ENCODE assay signal across 14 cellular contexts in the genomic region with DNA sequence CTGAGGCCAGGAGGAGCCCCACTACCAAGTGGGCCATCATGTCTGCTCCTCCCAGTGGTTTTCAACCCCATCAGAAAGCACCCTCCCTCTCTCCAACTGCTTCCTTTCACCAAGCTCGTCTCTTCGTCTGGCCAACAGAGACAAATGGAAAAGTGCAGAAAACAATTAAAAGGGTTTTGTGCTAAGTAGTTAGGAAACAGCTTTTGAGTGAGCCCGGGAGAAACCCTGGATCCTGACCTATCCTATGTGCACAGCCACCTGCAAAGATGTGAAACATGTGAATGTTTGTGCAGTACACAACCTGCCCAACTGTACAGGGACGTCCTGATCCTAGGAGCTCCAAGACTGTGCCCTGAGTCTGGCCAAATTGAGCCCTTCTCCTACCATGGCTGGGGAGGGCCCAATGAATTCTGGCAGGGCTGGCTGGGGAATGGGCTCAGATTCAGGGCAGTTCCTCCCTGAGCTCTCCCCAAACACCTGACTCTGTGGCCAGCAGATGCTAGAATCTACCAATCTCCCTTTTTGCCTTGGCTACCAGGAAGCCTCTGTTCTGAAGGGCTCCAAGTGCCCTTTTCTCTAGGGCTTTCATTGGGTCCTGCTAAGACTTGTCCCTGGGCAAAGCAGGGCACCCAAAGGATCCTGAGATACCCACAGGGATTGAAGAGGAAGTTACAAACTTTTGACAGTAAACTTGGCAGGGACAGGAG. TPM values are rescaled to one million over a fixed set of nuclear protein-coding genes. Genes with fewer than 3 reads are reported as not detected.
A peak's percentile ranks its signal among the peaks of the same experiment; 100 is the strongest.
DNase-seq lines count a peak whose midpoint lies in the region; ATAC-seq and TF ChIP-seq lines count a peak whose summit lies in the region.
"Had no signal": no experiment of that assay in that cellular context is flagged by ENCODE, and none has a peak within 500 bp of the region (broad histone marks: within the 10 kb centered on the region; RNA-seq: fewer than 3 reads in every experiment).

No MANE protein-coding gene starts in this region.

- no peak for ATAC-seq in CD4-positive, CD25-positive, alpha-beta regulatory T cell (ENCODE audit: low read depth in 2 of 2)
- ATAC-seq in HCT116 = no peak
- ATAC-seq: right lobe of liver had no signal

- H3K9ac ChIP-seq in HCT116 (ENCODE audit: low read length) = peak overlapping the region; percentile 5; the same call in 1 of the 2 replicates

- no peaks in the 10 kb centered on the region for H3K9me3 ChIP-seq in CD4-positive, CD25-positive, alpha-beta regulatory T cell (ENCODE audit: control insufficient read depth in 2 of 2, low read length in 2 of 2)
- H3K9me3 ChIP-seq in HCT116 (ENCODE audit: control insufficient read depth in 1 of 2, insufficient read depth in 1 of 2, low read depth in 1 of 2, low read length in 2 of 2) = no peaks in the 10 kb centered on the region
- H3K9me3 ChIP-seq: right lobe of liver had no signal

- TF ChIP-seq RAD21 in HCT116 (IDR thresholded peaks at IDR 0.05; ENCODE audit: low read depth) = no peak

- peaks cover 19% of the 10 kb centered on the region; the same call in 1 of the 2 replicates for H3K79me2 ChIP-seq in HCT116 (ENCODE audit: insufficient read depth, low read length)

- peak overlapping the region; percentile 75 for H3K4me2 ChIP-seq in HCT116 (ENCODE audit: low read length)

- H3K4me1 ChIP-seq in CD4-positive, CD25-positive, alpha-beta regulatory T cell (ENCODE audit: control insufficient read depth, insufficient read depth, low read length, poor library complexity, severe bottlenecking) = peaks cover 66% of the 10 kb centered on the region
- peaks cover 25 to 46% of the 10 kb centered on the region in 2 experiments for H3K4me1 ChIP-seq in HCT116 (ENCODE audit: control insufficient read depth in 1 of 2, insufficient read depth in 2 of 2, low read length in 2 of 2)

- H3K9me2 ChIP-seq in HCT116 (ENCODE audit: insufficient read depth) = no peaks in the 10 kb centered on the region

- peak overlapping the region in 1 of 3 donors; percentile 82 for H3K27ac Mint-ChIP-seq in CD4-positive, CD25-positive, alpha-beta regulatory T cell
- H3K27ac Mint-ChIP-seq in MCF 10A (ENCODE audit: low read depth, unreplicated experiment) = peak overlapping the region; percentile 90
- peak overlapping the region in 2 of 3 experiments; percentile 48 to 68 for H3K27ac Mint-ChIP-seq in nephron
- H3K27ac Mint-ChIP-seq: activated B cell treated with CpG ODN at 0.5 μM for 24 hours had no signal

- no peaks in the 10 kb centered on the region for H4K20me1 ChIP-seq in HCT116 (ENCODE audit: insufficient read depth)

- no peak overlapping the region for H2AFZ ChIP-seq in HCT116 (ENCODE audit: low read depth, low read length, poor library complexity, severe bottlenecking)

- no peaks in the 10 kb centered on the region for H3K9me3 Mint-ChIP-seq in CD4-positive, CD25-positive, alpha-beta regulatory T cell
- H3K9me3 Mint-ChIP-seq in MCF 10A (ENCODE audit: unreplicated experiment) = no peaks in the 10 kb centered on the region
- no peaks in the 10 kb centered on the region for H3K9me3 Mint-ChIP-seq in nephron
- H3K9me3 Mint-ChIP-seq: activated B cell treated with CpG ODN at 0.5 μM for 24 hours; activated T-cell treated with anti-CD3 and anti-CD28 coated beads, Interleukin-2, amount 50 U/mL, for 4 hours had no signal

- no peak overlapping the region for H3K4me3 ChIP-seq in CD4-positive, CD25-positive, alpha-beta regulatory T cell (ENCODE audit: low read depth, low read length)
- H3K4me3 ChIP-seq in HCT116 (replicated peaks in 1 of 2; ENCODE audit: low read depth in 1 of 2, low read length in 2 of 2) = no peak overlapping the region
- H3K4me3 ChIP-seq: right lobe of liver had no signal

- CTCF ChIA-PET in HCT116 (lab: Charles Lee) (interaction anchor here (0.9 to 1.4 kb wide), 2 partner anchors 21 to 54 kb away, joined by 3 read pairs; no protein-coding TSS in a partner anchor), MCF 10A (lab: Yijun Ruan, JAX) (interaction anchor here (0.5 to 0.9 kb wide), 3 partner anchors 11 to 93 kb away, joined by 3 to 4 read pairs (median 3); no protein-coding TSS in a partner anchor)

- H3K4me1 Mint-ChIP-seq in CD4-positive, CD25-positive, alpha-beta regulatory T cell = peaks cover 0 to 63% (median 17%) of the 10 kb centered on the region in 4 donors
- peaks cover 39% of the 10 kb centered on the region for H3K4me1 Mint-ChIP-seq in MCF 10A (ENCODE audit: insufficient read depth, unreplicated experiment)
- H3K4me1 Mint-ChIP-seq in nephron = peaks cover 40% of the 10 kb centered on the region

- intact Hi-C loops in HCT116 (cut with micrococcal nuclease) (no loop called here), MCF 10A (cut with micrococcal nuclease) (no loop called here)

- TF ChIP-seq POLR2A in HCT116 (IDR thresholded peaks at IDR 0.05; ENCODE audit: borderline replicate concordance, extremely low read depth, insufficient read depth, insufficient read length) = no peak

- POLR2A ChIA-PET in HCT116 (lab: Charles Lee) = no interaction called here
- POLR2A ChIA-PET in MCF 10A (lab: Yijun Ruan, JAX) = interaction anchor here (0.7 to 5.7 kb wide), 7 partner anchors 9 to 292 kb away, joined by 3 to 56 read pairs (median 5); a partner anchor contains a TSS

- H3K4me3 Mint-ChIP-seq in CD4-positive, CD25-positive, alpha-beta regulatory T cell = peak overlapping the region in 3 of 4 donors; percentile 13 to 89 (median 46)
- peak overlapping the region; percentile 65 for H3K4me3 Mint-ChIP-seq in MCF 10A (ENCODE audit: unreplicated experiment)
- peak overlapping the region in 2 of 3 experiments; percentile 37 to 41 for H3K4me3 Mint-ChIP-seq in nephron
- H3K4me3 Mint-ChIP-seq: activated B cell treated with CpG ODN at 0.5 μM for 24 hours; activated T-cell treated with anti-CD3 and anti-CD28 coated beads, Interleukin-2, amount 50 U/mL, for 4 hours had no signal

- H3K36me3 Mint-ChIP-seq in CD4-positive, CD25-positive, alpha-beta regulatory T cell = peaks cover 25% of the 10 kb centered on the region
- peaks cover 57% of the 10 kb centered on the region for H3K36me3 Mint-ChIP-seq in MCF 10A (ENCODE audit: insufficient read depth, unreplicated experiment)
- H3K36me3 Mint-ChIP-seq in nephron (ENCODE audit: low read depth) = peaks cover 34% of the 10 kb centered on the region

- H3K27me3 Mint-ChIP-seq in CD4-positive, CD25-positive, alpha-beta regulatory T cell = no peaks in the 10 kb centered on the region
- H3K27me3 Mint-ChIP-seq in MCF 10A (ENCODE audit: insufficient read depth, unreplicated experiment) (no peaks in the 10 kb centered on the region), nephron (ENCODE audit: low read depth) (peaks cover 3% of the 10 kb centered on the region)
- H3K27me3 Mint-ChIP-seq: activated B cell treated with CpG ODN at 0.5 μM for 24 hours had no signal

- BruUV-seq in HCT116 (replicated peaks; lab: Mats Ljungman, UMichigan) = no TSS peak
- BruUV-seq in MCF 10A (replicated peaks; lab: Mats Ljungman, UMichigan) = no TSS peak

- RAD21 ChIA-PET in HCT116 (lab: Charles Lee; ENCODE audit: low non-redundant PET in 1 of 2, low total read pairs in 2 of 2, uncharacterized antibody in 2 of 2, unreplicated experiment in 2 of 2) = no interaction called here

- DNase-seq in CD4-positive, CD25-positive, alpha-beta regulatory T cell = no peak
- DNase-seq in HCT116 (ENCODE audit: low read depth, low spot score) = no peak
- DNase-seq in MCF 10A (ENCODE audit: unreplicated experiment) = no peak
- no peak for DNase-seq in T-helper 2 cell
- no peak for DNase-seq in A172 (ENCODE audit: low spot score)
- no peak for DNase-seq in NCI-H345 treated with DMSO at 0.1 percent for 48 hours (lab: John Stamatoyannopoulos, UW; ENCODE audit: unreplicated experiment)
- no peak for DNase-seq in GM19240 (ENCODE audit: insufficient read length, low spot score)
- DNase-seq: activated B cell treated with CpG ODN at 0.5 μM for 24 hours; activated T-cell treated with anti-CD3 and anti-CD28 coated beads, Interleukin-2, amount 50 U/mL, for 4 hours; GDM1; right lobe of liver; stimulated activated naive CD4-positive, alpha-beta T cell treated with Interleukin-2 at 50 U/mL for 16 hours had no signal

- H3K27me3 ChIP-seq in CD4-positive, CD25-positive, alpha-beta regulatory T cell (ENCODE audit: control insufficient read depth, insufficient read depth, low read length) = no peaks in the 10 kb centered on the region
- no peaks in the 10 kb centered on the region for H3K27me3 ChIP-seq in HCT116 (ENCODE audit: insufficient read depth, low read length)
- H3K27me3 ChIP-seq: right lobe of liver had no signal

- no peak overlapping the region for H3K27ac ChIP-seq in CD4-positive, CD25-positive, alpha-beta regulatory T cell (ENCODE audit: insufficient read depth, low read length, poor library complexity, severe bottlenecking)
- peak overlapping the region; percentile 88 for H3K27ac ChIP-seq in HCT116 (ENCODE audit: low read depth, low read length)
- H3K27ac ChIP-seq: right lobe of liver had no signal

- H3K36me3 ChIP-seq in CD4-positive, CD25-positive, alpha-beta regulatory T cell (ENCODE audit: control insufficient read depth, insufficient read depth, low read length) = peaks cover 54% of the 10 kb centered on the region
- H3K36me3 ChIP-seq in HCT116 (ENCODE audit: control insufficient read depth in 1 of 2, insufficient read depth in 2 of 2, low read length in 2 of 2) = peaks cover 11 to 15% of the 10 kb centered on the region in 2 experiments

- TF ChIP-seq CTCF in HCT116 (IDR thresholded peaks at IDR 0.05 in 2 of 3, conservative IDR thresholded peaks at IDR 0.05 in 1 of 3; ENCODE audit: borderline replicate concordance in 1 of 3, insufficient read depth in 1 of 3, low read depth in 2 of 3, low read length in 2 of 3) (no peak), MCF 10A (IDR thresholded peaks at IDR 0.05; ENCODE audit: unreplicated experiment) (no peak), nephron (IDR thresholded peaks at IDR 0.05; ENCODE audit: unreplicated experiment in 3 of 3) (no peak)

TF ChIP-seq in HCT116, 20 proteins besides CTCF, POLR2A, EP300 and RAD21 (continues in another document):
- TF ChIP-seq SIN3A (IDR thresholded peaks at IDR 0.05; ENCODE audit: low read depth) = no peak

RNA-seq across cellular contexts. Expression of a gene that starts 7.9 kb away (rescaled TPM):
- 1,009 TPM for total RNA-seq in CD4-positive, CD25-positive, alpha-beta regulatory T cell
- 100 to 1,000 TPM; 608 to 773 (median 661) TPM for polyA plus RNA-seq in CD4-positive, CD25-positive, alpha-beta regulatory T cell
- total RNA-seq in HCT116 (2021; ENCODE audit: unreplicated experiment) (263 TPM), MCF 10A (2022) (266 and 273 TPM in 2 replicates)
- polyA plus RNA-seq in HCT116 (2012) = 320 and 329 TPM in 2 replicates
- 521 and 529 TPM in 2 replicates for total RNA-seq in A172 (2014; rRNA removed; shearing (Covaris generic))

RNA-seq across cellular contexts. Expression of a gene that starts 25.3 kb away (rescaled TPM):
- 9.3 TPM for total RNA-seq in CD4-positive, CD25-positive, alpha-beta regulatory T cell
- 1 to 10 TPM; 3.1 to 4.5 (median 3.9) TPM for polyA plus RNA-seq in CD4-positive, CD25-positive, alpha-beta regulatory T cell
- total RNA-seq in HCT116 (2021; ENCODE audit: unreplicated experiment) (35.6 TPM), MCF 10A (2022) (1.9 and 3.0 TPM in 2 replicates)
- polyA plus RNA-seq in HCT116 (2012) = 41.3 and 49.3 TPM in 2 replicates
- 2.3 and 2.4 TPM in 2 replicates for total RNA-seq in A172 (2014; rRNA removed; shearing (Covaris generic))
- total RNA-seq: HT1080 had no signal

RNA-seq across cellular contexts. Expression of a gene that starts 39.7 kb away (rescaled TPM):
- 0.81 TPM for total RNA-seq in CD4-positive, CD25-positive, alpha-beta regulatory T cell
- polyA plus RNA-seq in CD4-positive, CD25-positive, alpha-beta regulatory T cell = under 1 TPM in 3 of 4 donors, not detected in 1; 0.21 to 0.44 (median 0.23) TPM
- total RNA-seq in HCT116 (2021; ENCODE audit: unreplicated experiment) (56.5 TPM), MCF 10A (2022) (40.9 and 48.1 TPM in 2 replicates)
- polyA plus RNA-seq in HCT116 (2012) = 48.4 and 50.8 TPM in 2 replicates
- 97.7 and 98.4 TPM in 2 replicates for total RNA-seq in A172 (2014; rRNA removed; shearing (Covaris generic))

Comparison
In these comparisons a context has a peak if more than half of its experiments do, and no peak if none do; other contexts are left out.
1. RNA of a gene that starts 39.7 kb away (total RNA-seq): 97.7 to 98.4 TPM in A172, 56.5 TPM in HCT116 (single experiment) and 40.9 to 48.1 TPM in MCF 10A; 0.81 TPM in CD4-positive, CD25-positive, alpha-beta regulatory T cell (single experiment); every median in the first group is over 10 times any median in the second.
2. Peak in every context shown above with its lines, with median percentiles within 50 percentile points of each other: H3K4me3 Mint-ChIP-seq.